8 cellular contexts compared by ENCODE assay signal in the genomic region with DNA sequence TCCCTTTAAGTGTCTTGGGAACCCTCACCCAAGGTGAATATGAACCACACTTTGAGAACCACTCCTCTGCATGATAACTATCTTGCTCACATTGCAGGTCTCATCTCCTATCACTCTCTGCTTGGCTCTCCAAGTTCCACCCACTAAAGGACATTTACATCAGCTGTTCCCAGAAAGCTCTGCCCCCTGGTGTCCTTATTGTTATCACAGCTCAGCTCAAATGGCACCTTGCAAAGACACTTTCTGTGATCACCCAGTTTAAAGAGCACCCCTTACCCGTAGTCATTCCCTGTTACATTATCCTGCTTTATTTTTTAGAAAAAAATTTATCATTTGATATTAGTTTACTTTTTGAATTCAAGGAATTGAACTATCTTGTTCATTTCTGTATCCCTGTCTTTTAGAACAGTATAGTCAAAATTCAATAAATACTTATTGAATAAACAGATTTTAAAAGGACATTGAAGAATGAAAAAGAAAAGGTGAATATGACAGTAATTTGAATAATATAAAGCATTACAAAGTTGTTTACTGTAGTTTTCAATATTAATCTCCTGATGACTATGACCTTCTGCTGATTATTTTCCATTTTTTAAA. TPM values are rescaled to one million over a fixed set of nuclear protein-coding genes. Genes with fewer than 3 reads are reported as not detected.
DNase-seq lines count a peak whose midpoint lies in the region; ATAC-seq, FAIRE-seq and TF ChIP-seq lines count a peak whose summit lies in the region.

No MANE protein-coding gene starts in this region.

- POLR2A ChIA-PET in RWPE1 (lab: Yijun Ruan, JAX; ENCODE audit: low non-redundant PET) = no interaction called here

- peak; percentile 43 for FAIRE-seq in GM12891 (lab: Jason Lieb, UNC)
- FAIRE-seq in frontal cortex (lab: Jason Lieb, UNC) = no peak

- TF ChIP-seq POLR2A in GM12891 (IDR thresholded peaks at IDR 0.05; ENCODE audit: low read depth, low read length) = no peak

- H3K4me1 Mint-ChIP-seq in activated naive CD8-positive, alpha-beta T cell treated with anti-CD3 and anti-CD28 coated beads, Interleukin-2, amount 50 U/mL, for 24 hours = peaks cover 7% of the 10 kb centered on the region

- H4K20me1 ChIP-seq in hepatocyte (ENCODE audit: insufficient read depth, poor library complexity, severe bottlenecking) = no peaks in the 10 kb centered on the region

- no peak overlapping the region for H3K27ac ChIP-seq in RWPE1
- H3K27ac ChIP-seq in hepatocyte = no peak overlapping the region

- no peak overlapping the region for H3K27ac Mint-ChIP-seq in activated naive CD8-positive, alpha-beta T cell treated with anti-CD3 and anti-CD28 coated beads, Interleukin-2, amount 50 U/mL, for 24 hours

- H3K27me3 ChIP-seq in hepatocyte = no peaks in the 10 kb centered on the region

- CTCF ChIA-PET in RWPE1 (lab: Yijun Ruan, JAX) = no interaction called here

- H3K36me3 Mint-ChIP-seq in activated naive CD8-positive, alpha-beta T cell treated with anti-CD3 and anti-CD28 coated beads, Interleukin-2, amount 50 U/mL, for 24 hours (ENCODE audit: low read depth) = no peaks in the 10 kb centered on the region

- WGBS in hepatocyte (ENCODE audit: low lambda C conversion rate, missing lambda C conversion rate) = 67% methylated on average over 1 of the region's 1 CpG

- H3K4me3 ChIP-seq in hepatocyte = no peak overlapping the region

- H3K9me3 ChIP-seq in hepatocyte (ENCODE audit: low read depth) = no peaks in the 10 kb centered on the region

- peaks cover under 1% of the 10 kb centered on the region for H3K27me3 Mint-ChIP-seq in activated naive CD8-positive, alpha-beta T cell treated with anti-CD3 and anti-CD28 coated beads, Interleukin-2, amount 50 U/mL, for 24 hours

- H3K9me2 ChIP-seq in hepatocyte (replicated peaks; ENCODE audit: insufficient read depth) = no peaks in the 10 kb centered on the region

- peak overlapping the region; percentile 63 for H3K4me2 ChIP-seq in hepatocyte

- DNase-seq in 8988T = peak; percentile 13
- DNase-seq in GM12891 (ENCODE audit: insufficient read length, low spot score) = peak; percentile 14
- peak; percentile 12 for DNase-seq in RWPE1 (ENCODE audit: low spot score)
- peak; percentile 43 for DNase-seq in activated naive CD8-positive, alpha-beta T cell treated with anti-CD3 and anti-CD28 coated beads, Interleukin-2, amount 50 U/mL, for 24 hours
- peak; percentile 62 for DNase-seq in hepatocyte (ENCODE audit: low spot score)
- peak; percentile 26 to 39 for DNase-seq in stimulated activated CD4-positive, alpha-beta T cell treated with anti-CD3 and anti-CD28 coated beads, Interleukin-2, amount 100 ng/mL, for 48 hours
- no peak for DNase-seq in frontal cortex (ENCODE audit: low spot score in 2 of 2)

- H3K36me3 ChIP-seq in hepatocyte (replicated peaks; ENCODE audit: insufficient read depth, low read depth) = no peaks in the 10 kb centered on the region

- no peaks in the 10 kb centered on the region for H3K79me2 ChIP-seq in hepatocyte

- no peak overlapping the region for H3K4me3 Mint-ChIP-seq in activated naive CD8-positive, alpha-beta T cell treated with anti-CD3 and anti-CD28 coated beads, Interleukin-2, amount 50 U/mL, for 24 hours

- peak; percentile 69 for ATAC-seq in HG03095 (IDR thresholded peaks at IDR 0.05; ENCODE audit: unreplicated experiment)
- peak; percentile 71 for ATAC-seq in activated naive CD8-positive, alpha-beta T cell treated with anti-CD3 and anti-CD28 coated beads, Interleukin-2, amount 50 U/mL, for 24 hours

- TF ChIP-seq CTCF in RWPE1 (conservative IDR thresholded peaks at IDR 0.05; ENCODE audit: low read depth) (no peak), hepatocyte (IDR thresholded peaks at IDR 0.05; ENCODE audit: poor library complexity) (peak; percentile 49)

- H3K4me1 ChIP-seq in hepatocyte (ENCODE audit: insufficient read depth) = peaks cover 8% of the 10 kb centered on the region

- no peak overlapping the region for H2AFZ ChIP-seq in hepatocyte

- H3K9me3 Mint-ChIP-seq in activated naive CD8-positive, alpha-beta T cell treated with anti-CD3 and anti-CD28 coated beads, Interleukin-2, amount 50 U/mL, for 24 hours = no peaks in the 10 kb centered on the region

TF ChIP-seq in GM12891, 5 proteins besides CTCF, POLR2A, EP300 and RAD21:
- no peak for TF ChIP-seq SPI1 (IDR thresholded peaks at IDR 0.05; ENCODE audit: low read depth, low read length)
- TF ChIP-seq PAX5 (IDR thresholded peaks at IDR 0.05; ENCODE audit: insufficient read depth, low read length, severe bottlenecking) = no peak
- no peak for TF ChIP-seq POLR2AphosphoS5 (IDR thresholded peaks at IDR 0.05; ENCODE audit: low read depth, low read length)
- TF ChIP-seq POU2F2 (IDR thresholded peaks at IDR 0.05; ENCODE audit: low read depth, low read length) = no peak
- TF ChIP-seq TAF1 (IDR thresholded peaks at IDR 0.05; ENCODE audit: low read depth, low read length) = no peak

RNA-seq across cellular contexts. Expression of gene GUCY2C, which starts 20.5 kb away (rescaled TPM):
- 0.21 TPM for polyA plus RNA-seq in GM12891 (2012; ENCODE audit: low read depth, missing spikeins)
- total RNA-seq in hepatocyte (47.6 and 48.1 TPM in 2 replicates), frontal cortex (under 0.01 TPM)
- polyA plus RNA-seq in hepatocyte = 12.9 and 26.5 TPM in 2 replicates

Comparison
In these comparisons a context has a peak if more than half of its experiments do, and no peak if none do; other contexts are left out.
1. DNase-seq: peak in 8988T (single experiment), GM12891 (single experiment), RWPE1 (single experiment), activated naive CD8-positive, alpha-beta T cell treated with anti-CD3 and anti-CD28 coated beads, Interleukin-2, amount 50 U/mL, for 24 hours (single experiment), hepatocyte (single experiment) and stimulated activated CD4-positive, alpha-beta T cell treated with anti-CD3 and anti-CD28 coated beads, Interleukin-2, amount 100 ng/mL, for 48 hours (2 of 2); none in frontal cortex (0 of 2).
2. RNA of gene GUCY2C, which starts 20.5 kb away (total RNA-seq): 47.6 to 48.1 TPM in hepatocyte; under 0.01 TPM in frontal cortex (single experiment); every median in the first group is over 10 times any median in the second.